ENCODE assay signal across 1 cellular context in genomic region chr15:81419304-81419943, GRCh38.
TF ChIP-seq lines count a peak whose summit lies in the region.

No MANE protein-coding gene starts in this region.

TF ChIP-seq in GM23338, 12 proteins besides CTCF, POLR2A, EP300 and RAD21:
- no peak for TF ChIP-seq REST (IDR thresholded peaks at IDR 0.05; ENCODE audit: unreplicated experiment)
- TF ChIP-seq ZNF331 (CRISPR knock-in tag; IDR thresholded peaks at IDR 0.05; ENCODE audit: low read depth) = no peak
- TF ChIP-seq JUNB (IDR thresholded peaks at IDR 0.05; ENCODE audit: unreplicated experiment) = no peak
- TF ChIP-seq ZNF114 (CRISPR knock-in tag; IDR thresholded peaks at IDR 0.05) = no peak
- no peak for TF ChIP-seq CREB1 (CRISPR knock-in tag; IDR thresholded peaks at IDR 0.05; ENCODE audit: low read depth)
- TF ChIP-seq ZNF462 (CRISPR knock-in tag; IDR thresholded peaks at IDR 0.05) = peak; percentile 28; the same call in 1 of the 2 replicates
- no peak for TF ChIP-seq POLR2AphosphoS5 (IDR thresholded peaks at IDR 0.05; ENCODE audit: low read depth)
